ENCODE assay signal across 28 cellular contexts in the genomic region with DNA sequence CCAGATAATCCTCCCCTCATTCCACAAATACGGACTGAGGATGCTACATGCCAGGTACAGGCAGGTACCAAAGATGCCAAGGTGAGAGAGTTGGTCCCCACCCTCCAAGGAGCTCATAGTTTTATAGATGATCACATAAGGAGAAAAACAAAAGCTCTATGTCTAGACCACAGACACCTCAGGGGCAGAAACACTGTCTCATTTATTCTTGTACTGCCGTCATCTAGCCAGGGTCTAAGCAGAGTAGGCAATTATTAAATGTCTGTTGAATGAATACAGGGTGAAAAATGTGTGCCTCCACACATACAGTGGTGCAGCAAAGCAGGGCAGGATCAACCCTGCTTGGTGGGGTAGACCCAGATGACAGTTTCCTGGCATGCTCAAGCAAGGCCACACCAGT.
"Had no signal": no experiment of that assay in that cellular context is flagged by ENCODE, and none has a peak within 500 bp of the region (broad histone marks: within the 10 kb centered on the region; RNA-seq: fewer than 3 reads in every experiment).

No MANE protein-coding gene starts in this region.

- H3K27me3 Mint-ChIP-seq: naive B cell; stimulated activated naive CD8-positive, alpha-beta T cell treated with anti-CD3 and anti-CD28 coated beads, Interleukin-15, amount 100 ng/mL, for 72 hours had no signal

- H3K27me3 ChIP-seq: heart left ventricle, left lung, neural progenitor cell, neutrophil, right atrium auricular region, right lobe of liver, tibial nerve, upper lobe of right lung had no signal

- ATAC-seq: heart left ventricle; left colon; left lung; lower lobe of right lung; natural killer cell; psoas muscle; right lobe of liver; stimulated activated naive CD8-positive, alpha-beta T cell treated with anti-CD3 and anti-CD28 coated beads, Interleukin-15, amount 100 ng/mL, for 72 hours; upper lobe of right lung had no signal

- H3K4me1 ChIP-seq: neural progenitor cell, parathyroid adenoma had no signal

- H3K27ac ChIP-seq: heart left ventricle, left lung, lower lobe of right lung, neural progenitor cell, neutrophil, parathyroid adenoma, psoas muscle, right atrium auricular region, right lobe of liver, tibial nerve, upper lobe of right lung had no signal

- DNase-seq: heart left ventricle; hypothalamus; immature natural killer cell; kidney; left colon; left lung; lower lobe of right lung; mesendoderm; naive B cell; natural killer cell; nephron progenitor cell; occipital lobe; psoas muscle; right lobe of liver; stimulated activated CD4-positive, alpha-beta T cell treated with anti-CD3 and anti-CD28 coated beads, Interleukin-1b, Interleukin-23, amount 100 ng/mL, for 48 hours; stimulated activated CD4-positive, alpha-beta T cell treated with anti-CD3 and anti-CD28 coated beads, Interleukin-2, amount 100 ng/mL, for 48 hours; stimulated activated CD4-positive, alpha-beta T cell treated with anti-CD3 and anti-CD28 coated beads, Interleukin-4, amount 100 ng/mL, for 4 hours; stimulated activated CD8-positive, alpha-beta memory T cell treated with anti-CD3 and anti-CD28 coated beads, Interleukin-4, amount 100 ng/mL, for 48 hours; stimulated activated naive CD4-positive, alpha-beta T cell treated with Interleukin-2 at 50 U/mL for 16 hours; stimulated activated naive CD8-positive, alpha-beta T cell treated with anti-CD3 and anti-CD28 coated beads, Interleukin-15, amount 100 ng/mL, for 72 hours; substantia nigra; upper lobe of right lung had no signal

- H3K27ac Mint-ChIP-seq: mesothelial cell of epicardium; natural killer cell; nephron progenitor cell; stimulated activated naive CD8-positive, alpha-beta T cell treated with anti-CD3 and anti-CD28 coated beads, Interleukin-15, amount 100 ng/mL, for 72 hours had no signal

- H3K36me3 Mint-ChIP-seq: natural killer cell had no signal

- H3K9me3 Mint-ChIP-seq: immature natural killer cell, natural killer cell had no signal

- H3K4me3 Mint-ChIP-seq: immature natural killer cell; mesothelial cell of epicardium; naive B cell; natural killer cell; nephron progenitor cell; neural progenitor cell; stimulated activated naive CD8-positive, alpha-beta T cell treated with anti-CD3 and anti-CD28 coated beads, Interleukin-15, amount 100 ng/mL, for 72 hours had no signal

- H3K4me1 Mint-ChIP-seq: stimulated activated naive CD8-positive, alpha-beta T cell treated with anti-CD3 and anti-CD28 coated beads, Interleukin-15, amount 100 ng/mL, for 72 hours had no signal
